1 cellular context compared by ENCODE assay signal in genomic region chr22:35328472-35328885, GRCh38.
TF ChIP-seq lines count a peak whose summit lies in the region.

No MANE protein-coding gene starts in this region.

TF ChIP-seq in HepG2, 621 proteins besides CTCF, POLR2A, EP300 and RAD21 (continued from another document and continues in another):
- TF ChIP-seq ZNF142 (CRISPR knock-in tag; IDR thresholded peaks at IDR 0.05) (no peak), MAX (IDR thresholded peaks at IDR 0.05) (peak; percentile 96), IKZF1 (IDR thresholded peaks at IDR 0.05) (no peak), HMG20B (CRISPR knock-in tag; conservative IDR thresholded peaks at IDR 0.05) (peak; percentile 89), JUNB (CRISPR knock-in tag; IDR thresholded peaks at IDR 0.05; ENCODE audit: borderline replicate concordance) (no peak), HMGXB3 (CRISPR knock-in tag; IDR thresholded peaks at IDR 0.05; ENCODE audit: borderline replicate concordance) (peak; percentile 93), GLMP (CRISPR knock-in tag; IDR thresholded peaks at IDR 0.05; ENCODE audit: borderline replicate concordance) (no peak), ARID2 (CRISPR knock-in tag; IDR thresholded peaks at IDR 0.05; ENCODE audit: borderline replicate concordance) (no peak), RBFOX2 (IDR thresholded peaks at IDR 0.05; ENCODE audit: low read depth, low read length) (no peak), RCOR2 (CRISPR knock-in tag; IDR thresholded peaks at IDR 0.05) (peak; percentile 97), ZXDC (CRISPR knock-in tag; IDR thresholded peaks at IDR 0.05) (no peak; the same call in 1 of the 2 replicates), CEBPG (CRISPR knock-in tag; IDR thresholded peaks at IDR 0.05) (peak; percentile 97), CBFB (CRISPR knock-in tag; IDR thresholded peaks at IDR 0.05) (peak; percentile 89), ZNF326 (CRISPR knock-in tag; IDR thresholded peaks at IDR 0.05; ENCODE audit: borderline replicate concordance) (no peak), PBX2 (CRISPR knock-in tag; IDR thresholded peaks at IDR 0.05) (peak; percentile 25; the same call in 1 of the 2 replicates), MTF2 (CRISPR knock-in tag; IDR thresholded peaks at IDR 0.05; ENCODE audit: borderline replicate concordance) (no peak), GZF1 (CRISPR knock-in tag; IDR thresholded peaks at IDR 0.05) (0 out of 2 replicates have a peak, but pooled peaks have one; percentile 57), SRF (IDR thresholded peaks at IDR 0.05; ENCODE audit: low read depth, low read length) (no peak), NAIF1 (CRISPR knock-in tag; IDR thresholded peaks at IDR 0.05; ENCODE audit: borderline replicate concordance) (no peak), PITX1 (CRISPR knock-in tag; IDR thresholded peaks at IDR 0.05) (peak; percentile 94), ZNF619 (CRISPR knock-in tag; IDR thresholded peaks at IDR 0.05) (peak; percentile 87), RORA (CRISPR knock-in tag; IDR thresholded peaks at IDR 0.05) (no peak), NR2C2 (CRISPR knock-in tag; IDR thresholded peaks at IDR 0.05; ENCODE audit: borderline replicate concordance) (peak; percentile 89), ZFX (CRISPR knock-in tag; IDR thresholded peaks at IDR 0.05; ENCODE audit: low read depth) (peak; percentile 77), ZNF12 (CRISPR knock-in tag; IDR thresholded peaks at IDR 0.05) (peak; percentile 86), ZNF570 (CRISPR knock-in tag; IDR thresholded peaks at IDR 0.05; ENCODE audit: borderline replicate concordance) (no peak), KDM5A (IDR thresholded peaks at IDR 0.05; ENCODE audit: borderline replicate concordance, low read length) (no peak), E2F2 (CRISPR knock-in tag; IDR thresholded peaks at IDR 0.05; ENCODE audit: borderline replicate concordance) (no peak), ZNF580 (CRISPR knock-in tag; IDR thresholded peaks at IDR 0.05; ENCODE audit: borderline replicate concordance, low read depth) (peak; percentile 96), TIGD3 (CRISPR knock-in tag; IDR thresholded peaks at IDR 0.05; ENCODE audit: borderline replicate concordance) (0 out of 2 replicates have a peak, but pooled peaks have one; percentile 50), IRX3 (CRISPR knock-in tag; IDR thresholded peaks at IDR 0.05; ENCODE audit: borderline replicate concordance, low read depth) (no peak), ZNF256 (CRISPR knock-in tag; conservative IDR thresholded peaks at IDR 0.05) (peak; percentile 60; the same call in 1 of the 2 replicates), DZIP1 (CRISPR knock-in tag; IDR thresholded peaks at IDR 0.05) (no peak), ZNF562 (CRISPR knock-in tag; IDR thresholded peaks at IDR 0.05; ENCODE audit: borderline replicate concordance) (no peak), ZNF543 (CRISPR knock-in tag; IDR thresholded peaks at IDR 0.05) (peak; percentile 97), ZNF546 (CRISPR knock-in tag; conservative IDR thresholded peaks at IDR 0.05) (0 out of 2 replicates have a peak, but pooled peaks have one; percentile 42), ZNF501 (CRISPR knock-in tag; IDR thresholded peaks at IDR 0.05) (peak; percentile 98), MBNL3 (CRISPR knock-in tag; conservative IDR thresholded peaks at IDR 0.05) (no peak), ZSCAN31 (CRISPR knock-in tag; IDR thresholded peaks at IDR 0.05; ENCODE audit: low read depth) (peak; percentile 57; the same call in 1 of the 2 replicates), SRSF4 (IDR thresholded peaks at IDR 0.05; ENCODE audit: low read depth, low read length, poor library complexity, severe bottlenecking) (no peak)
